ENCODE assay signal across 22 cellular contexts in genomic region chr7:24767878-24768569, GRCh38. TPM values are rescaled to one million over a fixed set of nuclear protein-coding genes. Genes with fewer than 3 reads are reported as not detected.
DNase-seq lines count a peak whose midpoint lies in the region; ATAC-seq and TF ChIP-seq lines count a peak whose summit lies in the region.
"Had no signal": no experiment of that assay in that cellular context is flagged by ENCODE, and none has a peak within 500 bp of the region (broad histone marks: within the 10 kb centered on the region; RNA-seq: fewer than 3 reads in every experiment).

No MANE protein-coding gene starts in this region.

- no peak for ATAC-seq in activated CD8-positive, alpha-beta T cell treated with anti-CD3 and anti-CD28 coated beads, Interleukin-2, amount 10 ng/mL, durations not matched to agents 7 days and 5 days
- no peak for ATAC-seq in activated CD8-positive, alpha-beta T cell treated with anti-CD3 and anti-CD28 coated beads for 36 hours
- ATAC-seq: upper lobe of right lung had no signal

- POLR2A ChIA-PET in activated CD8-positive, alpha-beta T cell treated with anti-CD3 and anti-CD28 coated beads, Interleukin-2, amount 10 ng/mL, durations not matched to agents 7 days and 5 days (lab: Charles Lee): no interaction called here
- POLR2A ChIA-PET in activated CD8-positive, alpha-beta T cell treated with anti-CD3 and anti-CD28 coated beads for 36 hours (lab: Charles Lee): interaction anchor here (0.9 kb wide), 1 partner anchor 357 kb away, joined by 3 read pairs; the partner anchor contains the start of gene CYCS

- peaks cover 13% of the 10 kb centered on the region for H3K36me3 Mint-ChIP-seq in activated CD8-positive, alpha-beta T cell treated with anti-CD3 and anti-CD28 coated beads, Interleukin-2, amount 10 ng/mL, durations not matched to agents 7 days and 5 days (ENCODE audit: low read depth)
- H3K36me3 Mint-ChIP-seq in activated CD8-positive, alpha-beta T cell treated with anti-CD3 and anti-CD28 coated beads for 36 hours (ENCODE audit: low read depth): no peaks in the 10 kb centered on the region

- no peak overlapping the region for H3K9ac ChIP-seq in Loucy (ENCODE audit: low read depth, low read length, poor library complexity, severe bottlenecking)

- H3K9me3 Mint-ChIP-seq in activated CD8-positive, alpha-beta T cell treated with anti-CD3 and anti-CD28 coated beads, Interleukin-2, amount 10 ng/mL, durations not matched to agents 7 days and 5 days (ENCODE audit: insufficient read depth): peaks cover 13% of the 10 kb centered on the region
- peaks cover 6% of the 10 kb centered on the region for H3K9me3 Mint-ChIP-seq in activated CD8-positive, alpha-beta T cell treated with anti-CD3 and anti-CD28 coated beads for 36 hours

- H3K4me3 ChIP-seq in Loucy (ENCODE audit: low read length, poor library complexity, severe bottlenecking): no peak overlapping the region
- H3K4me3 ChIP-seq in brain microvascular endothelial cell (ENCODE audit: low read depth, low read length): no peak overlapping the region
- H3K4me3 ChIP-seq: Peyer's patch, SJSA1, spleen, upper lobe of right lung had no signal

- H3K4me3 Mint-ChIP-seq in activated CD8-positive, alpha-beta T cell treated with anti-CD3 and anti-CD28 coated beads, Interleukin-2, amount 10 ng/mL, durations not matched to agents 7 days and 5 days: no peak overlapping the region
- H3K4me3 Mint-ChIP-seq in activated CD8-positive, alpha-beta T cell treated with anti-CD3 and anti-CD28 coated beads for 36 hours: no peak overlapping the region

- intact Hi-C loops in activated CD8-positive, alpha-beta T cell treated with anti-CD3 and anti-CD28 coated beads for 36 hours (cut with micrococcal nuclease): no loop called here

- CTCF ChIA-PET in activated CD8-positive, alpha-beta T cell treated with anti-CD3 and anti-CD28 coated beads, Interleukin-2, amount 10 ng/mL, durations not matched to agents 7 days and 5 days (lab: Charles Lee): interaction anchor here (1.5 kb wide), 1 partner anchor 9 kb away, joined by 3 read pairs; no protein-coding TSS in a partner anchor
- CTCF ChIA-PET in activated CD8-positive, alpha-beta T cell treated with anti-CD3 and anti-CD28 coated beads for 36 hours (lab: Charles Lee): no interaction called here

- no peaks in the 10 kb centered on the region for H3K4me1 ChIP-seq in Loucy (ENCODE audit: insufficient read depth, low read length, poor library complexity, severe bottlenecking)
- H3K4me1 ChIP-seq: Peyer's patch, SJSA1, spleen, upper lobe of right lung had no signal

- H4K20me1 ChIP-seq in Loucy (ENCODE audit: insufficient read depth, low read length, poor library complexity, severe bottlenecking): no peaks in the 10 kb centered on the region

- H3K4me2 ChIP-seq in Loucy (ENCODE audit: low read depth, low read length, poor library complexity, severe bottlenecking): no peak overlapping the region

- no peaks in the 10 kb centered on the region for H3K9me2 ChIP-seq in Loucy (replicated peaks; ENCODE audit: low read depth, low read length)

- H3K27me3 ChIP-seq in Loucy (ENCODE audit: insufficient read depth, low read length, poor library complexity, severe bottlenecking) (no peaks in the 10 kb centered on the region), brain microvascular endothelial cell (replicated peaks) (no peaks in the 10 kb centered on the region)
- H3K27me3 ChIP-seq: Peyer's patch, SJSA1, upper lobe of right lung had no signal

- 0 out of 2 replicates have a peak, but pooled peaks cover 3% of the 10 kb centered on the region for H3K9me3 ChIP-seq in Loucy (ENCODE audit: insufficient read depth, low read depth, low read length)
- H3K9me3 ChIP-seq: Peyer's patch, SJSA1, upper lobe of right lung had no signal

- DNase-seq in activated CD8-positive, alpha-beta T cell treated with anti-CD3 and anti-CD28 coated beads, Interleukin-2, amount 10 ng/mL, durations not matched to agents 7 days and 5 days: no peak
- no peak for DNase-seq in activated CD8-positive, alpha-beta T cell treated with anti-CD3 and anti-CD28 coated beads for 36 hours
- no peak for DNase-seq in brain microvascular endothelial cell
- DNase-seq in GM10266 (ENCODE audit: extremely low spot score): no peak
- no peak for DNase-seq in EL
- DNase-seq in NCI-H1930 (lab: John Stamatoyannopoulos, UW): no peak
- DNase-seq in AG08395 (ENCODE audit: low spot score): no peak
- DNase-seq: activated CD4-positive, alpha-beta T cell treated with anti-CD3 and anti-CD28 coated beads, Interleukin-2, amount 50 U/mL, for 48 hours; activated naive CD4-positive, alpha-beta T cell treated with Interleukin-2 at 50 U/mL for 16 hours; amygdala; GDM1; GOT3; mammary epithelial cell; nucleus accumbens; Peyer's patch; spleen; stimulated activated CD4-positive, alpha-beta T cell treated with anti-CD3 and anti-CD28 coated beads, Interleukin-4, amount 100 ng/mL, for 4 hours; T-helper 2 cell; upper lobe of right lung had no signal

- no peaks in the 10 kb centered on the region for H3K79me2 ChIP-seq in Loucy (ENCODE audit: insufficient read depth, low read length)

- H3F3A ChIP-seq in Loucy (ENCODE audit: low read depth): no peaks in the 10 kb centered on the region

- no peak for TF ChIP-seq CTCF in activated CD8-positive, alpha-beta T cell treated with anti-CD3 and anti-CD28 coated beads for 36 hours (IDR thresholded peaks at IDR 0.05)
- TF ChIP-seq CTCF in Loucy (conservative IDR thresholded peaks at IDR 0.05; ENCODE audit: low read length) (peak; percentile 33), brain microvascular endothelial cell (IDR thresholded peaks at IDR 0.05; ENCODE audit: low read depth, low read length, missing control alignments) (peak; percentile 7), GM10266 (IDR thresholded peaks at IDR 0.05; ENCODE audit: control insufficient read depth, insufficient read depth, low read depth, missing control alignments) (no peak)

- no peaks in the 10 kb centered on the region for H3K36me3 ChIP-seq in Loucy (ENCODE audit: insufficient read depth, low read length)
- no peaks in the 10 kb centered on the region for H3K36me3 ChIP-seq in brain microvascular endothelial cell (replicated peaks)
- H3K36me3 ChIP-seq: Peyer's patch, SJSA1, spleen, upper lobe of right lung had no signal

- no peak overlapping the region for H2AFZ ChIP-seq in Loucy (ENCODE audit: low read length)

- no peak overlapping the region for H3K27ac ChIP-seq in brain microvascular endothelial cell
- H3K27ac ChIP-seq: Peyer's patch, SJSA1, spleen, upper lobe of right lung, VCaP had no signal

- in situ Hi-C loops in brain microvascular endothelial cell (cut with HindIII; ENCODE audit: low pct_ligation_motif_present, low sequenced_read_pairs): no loop called here

- peaks cover 17% of the 10 kb centered on the region for H3K27me3 Mint-ChIP-seq in activated CD8-positive, alpha-beta T cell treated with anti-CD3 and anti-CD28 coated beads, Interleukin-2, amount 10 ng/mL, durations not matched to agents 7 days and 5 days (ENCODE audit: low read depth)
- peaks cover 22% of the 10 kb centered on the region for H3K27me3 Mint-ChIP-seq in activated CD8-positive, alpha-beta T cell treated with anti-CD3 and anti-CD28 coated beads for 36 hours

- H3K4me1 Mint-ChIP-seq in activated CD8-positive, alpha-beta T cell treated with anti-CD3 and anti-CD28 coated beads, Interleukin-2, amount 10 ng/mL, durations not matched to agents 7 days and 5 days (ENCODE audit: low read depth): peaks cover 28% of the 10 kb centered on the region
- peaks cover 3% of the 10 kb centered on the region for H3K4me1 Mint-ChIP-seq in activated CD8-positive, alpha-beta T cell treated with anti-CD3 and anti-CD28 coated beads for 36 hours (ENCODE audit: low read depth)

- peak overlapping the region; percentile 18 for H3K27ac Mint-ChIP-seq in activated CD8-positive, alpha-beta T cell treated with anti-CD3 and anti-CD28 coated beads, Interleukin-2, amount 10 ng/mL, durations not matched to agents 7 days and 5 days
- no peak overlapping the region for H3K27ac Mint-ChIP-seq in activated CD8-positive, alpha-beta T cell treated with anti-CD3 and anti-CD28 coated beads for 36 hours

RNA-seq across cellular contexts. Expression of gene GSDME, which starts 10.8 kb away (rescaled TPM):
- total RNA-seq in activated CD8-positive, alpha-beta T cell treated with anti-CD3 and anti-CD28 coated beads, Interleukin-2, amount 10 ng/mL, durations not matched to agents 7 days and 5 days: 1 to 10 TPM; 2.9 to 3.0 TPM
- 1 to 10 TPM; 5.2 to 6.1 TPM for total RNA-seq in activated CD8-positive, alpha-beta T cell treated with anti-CD3 and anti-CD28 coated beads for 36 hours

Comparison
In these comparisons a context has a peak if more than half of its experiments do, and no peak if none do; other contexts are left out.
1. CTCF ChIP-seq: peak in Loucy (single experiment) and brain microvascular endothelial cell (single experiment); none in activated CD8-positive, alpha-beta T cell treated with anti-CD3 and anti-CD28 coated beads for 36 hours (single experiment) and GM10266 (single experiment).